Comparison of ENCODE assay signal across 12 cellular contexts in the genomic region with DNA sequence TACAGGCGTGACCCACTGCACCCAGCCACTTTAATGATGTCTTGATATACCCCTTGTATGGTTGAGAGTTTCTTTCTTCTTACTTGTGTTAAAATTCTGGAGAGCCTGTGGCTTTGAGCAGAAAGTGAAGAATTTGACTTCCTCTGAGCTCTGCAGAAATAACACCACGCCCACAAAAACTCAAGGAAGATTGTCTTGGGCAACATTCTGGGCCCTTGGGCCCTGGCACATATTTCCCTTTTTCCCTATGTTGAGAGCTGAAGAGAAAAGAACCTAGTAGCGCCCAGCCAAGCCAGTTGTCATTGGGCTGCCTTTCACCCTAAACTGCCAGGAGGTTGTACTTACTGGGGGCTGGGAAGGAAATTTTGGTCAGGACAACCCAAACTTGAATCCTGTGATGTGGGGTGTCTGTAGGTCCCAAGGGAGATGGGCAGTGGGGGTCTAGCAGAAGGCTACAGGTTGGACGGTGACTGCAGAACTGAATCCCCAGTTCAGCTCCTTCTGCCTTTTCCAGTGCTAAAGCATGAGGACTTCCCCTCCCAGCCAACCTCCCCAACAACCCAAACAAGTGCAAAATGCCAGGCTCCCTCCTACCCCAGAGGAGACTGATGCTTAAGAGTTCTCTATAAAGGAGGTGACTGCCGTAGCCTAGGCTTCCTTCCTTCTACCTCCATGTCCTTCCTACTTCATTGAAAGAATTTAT. TPM values are rescaled to one million over a fixed set of nuclear protein-coding genes. Genes with fewer than 3 reads are reported as not detected.
A peak's percentile ranks its signal among the peaks of the same experiment; 100 is the strongest.
DNase-seq lines count a peak whose midpoint lies in the region; ATAC-seq and TF ChIP-seq lines count a peak whose summit lies in the region.
"Had no signal": no experiment of that assay in that cellular context is flagged by ENCODE, and none has a peak within 500 bp of the region (broad histone marks: within the 10 kb centered on the region; RNA-seq: fewer than 3 reads in every experiment).

No MANE protein-coding gene starts in this region.

- peak overlapping the region; percentile 73 to 82 for H3K27ac Mint-ChIP-seq in activated naive CD4-positive, alpha-beta T cell treated with anti-CD3 and anti-CD28 coated beads, Interleukin-2, amount 50 U/mL, for 72 hours
- no peak overlapping the region for H3K27ac Mint-ChIP-seq in type B pancreatic cell
- H3K27ac Mint-ChIP-seq: HFFc6 had no signal

- WGBS in transverse colon (ENCODE audit: low coverage in 1 of 2), 2 donors: 86 to 93% methylated on average over 2 to 5 of the region's 5 CpGs

- no peaks in the 10 kb centered on the region for H3K9me3 Mint-ChIP-seq in activated naive CD4-positive, alpha-beta T cell treated with anti-CD3 and anti-CD28 coated beads, Interleukin-2, amount 50 U/mL, for 72 hours
- no peaks in the 10 kb centered on the region for H3K9me3 Mint-ChIP-seq in type B pancreatic cell
- H3K9me3 Mint-ChIP-seq: HFFc6 had no signal

- H3K27ac ChIP-seq in 22Rv1 (peak overlapping the region; percentile 22; the same call in 1 of the 2 replicates), HCT116 (ENCODE audit: low read depth, low read length) (no peak overlapping the region), lower lobe of right lung (peak overlapping the region; percentile 13), transverse colon (no peak overlapping the region)

- H3K36me3 ChIP-seq in HCT116 (ENCODE audit: control insufficient read depth in 1 of 2, insufficient read depth in 2 of 2, low read length in 2 of 2) (peaks cover 41 to 44% of the 10 kb centered on the region in 2 experiments), lower lobe of right lung (peaks cover 51% of the 10 kb centered on the region), transverse colon (peaks cover 2 to 45% (median 21%) of the 10 kb centered on the region in 4 donors)

- peaks cover 33% of the 10 kb centered on the region for H3K79me2 ChIP-seq in HCT116 (ENCODE audit: insufficient read depth, low read length)

- H3K9me3 ChIP-seq in HCT116 (ENCODE audit: control insufficient read depth in 1 of 2, insufficient read depth in 1 of 2, low read depth in 1 of 2, low read length in 2 of 2) (no peaks in the 10 kb centered on the region), lower lobe of right lung (no peaks in the 10 kb centered on the region), transverse colon (no peaks in the 10 kb centered on the region)
- H3K9me3 ChIP-seq: esophagus squamous epithelium had no signal

- intact Hi-C loops in HCT116 (cut with micrococcal nuclease): no loop called here
- intact Hi-C loops in lower lobe of right lung (cut with DNase I): no loop called here
- intact Hi-C loops in transverse colon (cut with DNase I; ENCODE audit: low total_unique reads): no loop called here

- no peak overlapping the region for H2AFZ ChIP-seq in HCT116 (ENCODE audit: low read depth, low read length, poor library complexity, severe bottlenecking)

- POLR2A ChIA-PET in HCT116 (lab: Charles Lee): interaction anchor here (1.2 kb wide), 1 partner anchor 13 kb away, joined by 3 read pairs; a partner anchor contains a TSS

- H3K27me3 ChIP-seq in HCT116 (ENCODE audit: insufficient read depth, low read length) (no peaks in the 10 kb centered on the region), lower lobe of right lung (ENCODE audit: low read depth) (no peaks in the 10 kb centered on the region), transverse colon (no peaks in the 10 kb centered on the region)
- H3K27me3 ChIP-seq: esophagus squamous epithelium had no signal

- H3K4me3 Mint-ChIP-seq in type B pancreatic cell: no peak overlapping the region
- H3K4me3 Mint-ChIP-seq: HFFc6 had no signal

- no peaks in the 10 kb centered on the region for H3K4me1 Mint-ChIP-seq in type B pancreatic cell (ENCODE audit: unreplicated experiment)

- H3K36me3 Mint-ChIP-seq in activated naive CD4-positive, alpha-beta T cell treated with anti-CD3 and anti-CD28 coated beads, Interleukin-2, amount 50 U/mL, for 72 hours: peaks cover 40 to 58% of the 10 kb centered on the region in 2 donors
- H3K36me3 Mint-ChIP-seq in type B pancreatic cell: peaks cover 36% of the 10 kb centered on the region

- TF ChIP-seq POLR2A in HCT116 (IDR thresholded peaks at IDR 0.05; ENCODE audit: borderline replicate concordance, extremely low read depth, insufficient read depth, insufficient read length): no peak
- no peak for TF ChIP-seq POLR2A in transverse colon (IDR thresholded peaks at IDR 0.05)

- CTCF ChIA-PET in HCT116 (lab: Charles Lee): interaction anchor here (1.6 kb wide), 1 partner anchor 74 kb away, joined by 4 read pairs; no protein-coding TSS in a partner anchor

- no peak overlapping the region for H3K4me2 ChIP-seq in HCT116 (ENCODE audit: low read length)

- RAD21 ChIA-PET in HCT116 (lab: Charles Lee; ENCODE audit: low non-redundant PET in 1 of 2, low total read pairs in 2 of 2, uncharacterized antibody in 2 of 2, unreplicated experiment in 2 of 2): no interaction called here

- H4K20me1 ChIP-seq in HCT116 (ENCODE audit: insufficient read depth): peaks cover 6% of the 10 kb centered on the region; the same call in 1 of the 2 replicates

- in situ Hi-C loops in transverse colon (cut with MboI; ENCODE audit: low pct_ligation_motif_present in 1 of 4, low pct_unique_long_range_greater_than_20kb in 1 of 4, low sequenced_read_pairs in 3 of 4): no loop called here

- ATAC-seq in HCT116 (peak; percentile 17), lower lobe of right lung (peak; percentile 59 to 61), GM18870 (IDR thresholded peaks at IDR 0.05; ENCODE audit: unreplicated experiment) (no peak)
- no peak for ATAC-seq in activated naive CD4-positive, alpha-beta T cell treated with anti-CD3 and anti-CD28 coated beads, Interleukin-2, amount 50 U/mL, for 72 hours

- H3K4me1 ChIP-seq in HCT116 (ENCODE audit: control insufficient read depth in 1 of 2, insufficient read depth in 2 of 2, low read length in 2 of 2) (peaks cover 0 to 4% of the 10 kb centered on the region in 2 experiments; a peak in 2 of 4 replicates), lower lobe of right lung (peaks cover 17% of the 10 kb centered on the region), transverse colon (peaks cover 0 to 5% (median 0%) of the 10 kb centered on the region in 4 donors)

- TF ChIP-seq EP300 in transverse colon (IDR thresholded peaks at IDR 0.05; ENCODE audit: low read depth): no peak

- no TSS peak for BruUV-seq in HCT116 (replicated peaks; lab: Mats Ljungman, UMichigan)

- no peak overlapping the region for H3K9ac ChIP-seq in HCT116 (ENCODE audit: low read length)

- DNase-seq in HCT116 (ENCODE audit: low read depth, low spot score): no peak
- DNase-seq in activated naive CD4-positive, alpha-beta T cell treated with anti-CD3 and anti-CD28 coated beads, Interleukin-2, amount 50 U/mL, for 72 hours (ENCODE audit: low spot score in 2 of 2): peak in 1 of 2 donors; percentile 45
- DNase-seq in lower lobe of right lung: no peak
- DNase-seq in transverse colon: no peak
- DNase-seq in NK-92 (lab: John Stamatoyannopoulos, UW; ENCODE audit: unreplicated experiment): no peak
- no peak for DNase-seq in type B pancreatic cell (ENCODE audit: extremely low spot score, unreplicated experiment)
- DNase-seq: esophagus squamous epithelium, HFFc6, NCI-H2227 treated with DMSO at 0.1 percent for 48 hours had no signal

- TF ChIP-seq CTCF in 22Rv1 (IDR thresholded peaks at IDR 0.05) (no peak), HCT116 (IDR thresholded peaks at IDR 0.05 in 2 of 3, conservative IDR thresholded peaks at IDR 0.05 in 1 of 3; ENCODE audit: borderline replicate concordance in 1 of 3, insufficient read depth in 1 of 3, low read depth in 2 of 3, low read length in 2 of 3) (no peak), lower lobe of right lung (IDR thresholded peaks at IDR 0.05) (no peak), transverse colon (IDR thresholded peaks at IDR 0.05) (no peak), type B pancreatic cell (conservative IDR thresholded peaks at IDR 0.05) (no peak)

- H3K4me3 ChIP-seq in HCT116 (replicated peaks in 1 of 2; ENCODE audit: low read depth in 1 of 2, low read length in 2 of 2) (no peak overlapping the region), lower lobe of right lung (no peak overlapping the region), transverse colon (no peak overlapping the region)
- H3K4me3 ChIP-seq: esophagus squamous epithelium had no signal

- TF ChIP-seq RAD21 in HCT116 (IDR thresholded peaks at IDR 0.05; ENCODE audit: low read depth): no peak

- H3K27me3 Mint-ChIP-seq in type B pancreatic cell: no peaks in the 10 kb centered on the region

- no peaks in the 10 kb centered on the region for H3K9me2 ChIP-seq in HCT116 (ENCODE audit: insufficient read depth)

RNA-seq across cellular contexts. Expression of a gene that starts 11.7 kb away (rescaled TPM):
- total RNA-seq in HCT116 (2021; ENCODE audit: unreplicated experiment) (39.1 TPM), lower lobe of right lung (40.2 TPM), transverse colon (10 to 100 TPM; 10.5 to 38.4 (median 27.4) TPM), type B pancreatic cell (ENCODE audit: low replicate concordance) (28.2 and 40.3 TPM in 2 replicates)
- polyA plus RNA-seq in HCT116 (2012): 25.9 and 36.2 TPM in 2 replicates
- 10 to 100 TPM; 16.1 to 35.4 TPM for total RNA-seq in activated naive CD4-positive, alpha-beta T cell treated with anti-CD3 and anti-CD28 coated beads, Interleukin-2, amount 50 U/mL, for 72 hours

RNA-seq across cellular contexts. Expression of a gene that starts 13.0 kb away (rescaled TPM):
- total RNA-seq in HCT116 (2021; ENCODE audit: unreplicated experiment) (110 TPM), lower lobe of right lung (72.2 TPM), transverse colon (10 to 100 TPM; 35.2 to 86.1 (median 65.2) TPM), type B pancreatic cell (ENCODE audit: low replicate concordance) (87.5 and 108 TPM in 2 replicates)
- polyA plus RNA-seq in HCT116 (2012): 86.3 and 88.6 TPM in 2 replicates
- 10 to 100 TPM; 83.3 to 91.3 TPM for total RNA-seq in activated naive CD4-positive, alpha-beta T cell treated with anti-CD3 and anti-CD28 coated beads, Interleukin-2, amount 50 U/mL, for 72 hours

RNA-seq across cellular contexts. Expression of a gene that starts 18.6 kb away (rescaled TPM):
- total RNA-seq in HCT116 (2021; ENCODE audit: unreplicated experiment): 0.30 TPM
- 1.8 and 2.1 TPM in 2 replicates for polyA plus RNA-seq in HCT116 (2012)
- not detected for total RNA-seq in activated naive CD4-positive, alpha-beta T cell treated with anti-CD3 and anti-CD28 coated beads, Interleukin-2, amount 50 U/mL, for 72 hours
- 0.71 TPM for total RNA-seq in lower lobe of right lung
- total RNA-seq in transverse colon: 1 to 10 TPM in 2 of 4 donors, not detected in 2; 3.7 to 4.4 TPM
- total RNA-seq in type B pancreatic cell (ENCODE audit: low replicate concordance): 0.97 TPM in 1 of 2 replicates, not detected in the other
- total RNA-seq: HT1080 had no signal

RNA-seq across cellular contexts. Expression of a gene that starts 19.5 kb away (rescaled TPM):
- total RNA-seq in HCT116 (2021; ENCODE audit: unreplicated experiment) (143 TPM), lower lobe of right lung (83.0 TPM), transverse colon (10 to 100 TPM; 33.8 to 67.8 (median 45.5) TPM), type B pancreatic cell (ENCODE audit: low replicate concordance) (58.3 and 102 TPM in 2 replicates)
- polyA plus RNA-seq in HCT116 (2012): 203 and 216 TPM in 2 replicates
- 1 to 10 TPM; 4.2 to 6.0 TPM for total RNA-seq in activated naive CD4-positive, alpha-beta T cell treated with anti-CD3 and anti-CD28 coated beads, Interleukin-2, amount 50 U/mL, for 72 hours

RNA-seq across cellular contexts. Expression of a gene that starts 24.0 kb away (rescaled TPM):
- total RNA-seq in HCT116 (2021; ENCODE audit: unreplicated experiment) (335 TPM), lower lobe of right lung (83.2 TPM), transverse colon (100 to 1,000 TPM in 1 of 4 donors, 10 to 100 TPM in 3; 16.5 to 102 (median 66.5) TPM), type B pancreatic cell (ENCODE audit: low replicate concordance) (241 and 291 TPM in 2 replicates)
- 267 and 324 TPM in 2 replicates for polyA plus RNA-seq in HCT116 (2012)
- 100 to 1,000 TPM; 247 to 316 TPM for total RNA-seq in activated naive CD4-positive, alpha-beta T cell treated with anti-CD3 and anti-CD28 coated beads, Interleukin-2, amount 50 U/mL, for 72 hours

Comparison
In these comparisons a context has a peak if more than half of its experiments do, and no peak if none do; other contexts are left out.
1. H3K27ac ChIP-seq: peak in 22Rv1 (single experiment) and lower lobe of right lung (single experiment); none in HCT116 (single experiment) and transverse colon (0 of 4).
2. ATAC-seq: peak in HCT116 (single experiment) and lower lobe of right lung (2 of 2); none in activated naive CD4-positive, alpha-beta T cell treated with anti-CD3 and anti-CD28 coated beads, Interleukin-2, amount 50 U/mL, for 72 hours (0 of 2) and GM18870 (single experiment).